Comparison of ENCODE assay signal across 1 cellular context in the genomic region with DNA sequence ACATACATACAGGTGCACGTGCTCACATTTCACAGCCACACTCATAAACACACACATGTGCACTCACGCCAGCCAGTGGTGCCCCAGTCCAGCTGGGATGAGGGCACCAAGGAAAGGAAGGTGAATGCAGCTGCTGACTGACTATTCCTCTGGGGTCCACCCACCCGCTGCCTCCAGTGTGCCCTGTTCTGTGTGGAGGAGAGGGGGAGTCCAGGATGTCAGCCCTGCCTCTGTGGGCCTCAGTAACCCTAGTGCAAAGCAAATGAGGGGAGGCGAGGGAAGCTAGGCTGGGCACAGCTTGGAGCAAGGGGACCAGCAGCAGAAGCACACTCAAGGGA.
A peak's percentile ranks its signal among the peaks of the same experiment; 100 is the strongest.
TF ChIP-seq lines count a peak whose summit lies in the region.

No MANE protein-coding gene starts in this region.

TF ChIP-seq in K562, 482 proteins besides CTCF, POLR2A, EP300 and RAD21 (continued from another document):
- TF ChIP-seq, protein P1, sequence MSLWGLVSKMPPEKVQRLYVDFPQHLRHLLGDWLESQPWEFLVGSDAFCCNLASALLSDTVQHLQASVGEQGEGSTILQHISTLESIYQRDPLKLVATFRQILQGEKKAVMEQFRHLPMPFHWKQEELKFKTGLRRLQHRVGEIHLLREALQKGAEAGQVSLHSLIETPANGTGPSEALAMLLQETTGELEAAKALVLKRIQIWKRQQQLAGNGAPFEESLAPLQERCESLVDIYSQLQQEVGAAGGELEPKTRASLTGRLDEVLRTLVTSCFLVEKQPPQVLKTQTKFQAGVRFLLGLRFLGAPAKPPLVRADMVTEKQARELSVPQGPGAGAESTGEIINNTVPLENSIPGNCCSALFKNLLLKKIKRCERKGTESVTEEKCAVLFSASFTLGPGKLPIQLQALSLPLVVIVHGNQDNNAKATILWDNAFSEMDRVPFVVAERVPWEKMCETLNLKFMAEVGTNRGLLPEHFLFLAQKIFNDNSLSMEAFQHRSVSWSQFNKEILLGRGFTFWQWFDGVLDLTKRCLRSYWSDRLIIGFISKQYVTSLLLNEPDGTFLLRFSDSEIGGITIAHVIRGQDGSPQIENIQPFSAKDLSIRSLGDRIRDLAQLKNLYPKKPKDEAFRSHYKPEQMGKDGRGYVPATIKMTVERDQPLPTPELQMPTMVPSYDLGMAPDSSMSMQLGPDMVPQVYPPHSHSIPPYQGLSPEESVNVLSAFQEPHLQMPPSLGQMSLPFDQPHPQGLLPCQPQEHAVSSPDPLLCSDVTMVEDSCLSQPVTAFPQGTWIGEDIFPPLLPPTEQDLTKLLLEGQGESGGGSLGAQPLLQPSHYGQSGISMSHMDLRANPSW (CRISPR knock-in tag; IDR thresholded peaks at IDR 0.05): 0 out of 2 replicates have a peak, but pooled peaks have one; percentile 28
- TF ChIP-seq CBFB (CRISPR knock-in tag; IDR thresholded peaks at IDR 0.05) (0 out of 2 replicates have a peak, but pooled peaks have one; percentile 2), EGR1 (conservative IDR thresholded peaks at IDR 0.05) (peak; percentile 32; the same call in 1 of the 2 replicates)
